ENCODE assay signal across 10 cellular contexts in the genomic region with DNA sequence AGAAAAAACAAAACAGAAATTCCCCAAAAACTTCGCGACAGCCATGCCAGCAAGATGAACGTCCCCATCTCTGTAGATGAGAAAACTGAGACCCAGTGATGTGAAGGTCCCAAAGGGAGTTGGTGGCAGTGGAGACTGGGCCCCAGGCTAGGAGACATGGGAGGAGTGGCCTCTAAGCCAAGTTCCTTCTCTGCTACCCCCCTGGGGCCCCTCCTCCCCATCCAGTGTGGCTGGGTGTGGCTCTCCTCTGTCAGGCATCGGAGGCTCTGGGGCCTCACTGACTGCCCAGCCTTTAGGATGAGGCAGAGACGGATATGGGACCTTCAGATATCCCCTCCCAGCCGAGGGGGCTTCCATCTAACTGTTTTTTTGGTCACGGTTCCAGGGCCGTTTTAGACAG. TPM values are rescaled to one million over a fixed set of nuclear protein-coding genes. Genes with fewer than 3 reads are reported as not detected.
DNase-seq lines count a peak whose midpoint lies in the region; ATAC-seq and TF ChIP-seq lines count a peak whose summit lies in the region.
"Had no signal": no experiment of that assay in that cellular context is flagged by ENCODE, and none has a peak within 500 bp of the region (broad histone marks: within the 10 kb centered on the region; RNA-seq: fewer than 3 reads in every experiment).

No MANE protein-coding gene starts in this region.

- H3K9me3 ChIP-seq in psoas muscle (no peaks in the 10 kb centered on the region), MM.1S (replicated peaks; ENCODE audit: insufficient read depth, low read length) (no peaks in the 10 kb centered on the region)

- no peaks in the 10 kb centered on the region for H3F3A ChIP-seq in MM.1S (ENCODE audit: insufficient read depth, low read length)

- H3K27ac ChIP-seq in cingulate gyrus (ENCODE audit: low read depth, low read length) (peak overlapping the region; percentile 75), psoas muscle (peak overlapping the region; percentile 66), MM.1S (ENCODE audit: low read length) (no peak overlapping the region)

- H3K9me2 ChIP-seq in MM.1S (replicated peaks; ENCODE audit: insufficient read depth, low read length) = no peaks in the 10 kb centered on the region

- no peak overlapping the region for H3K9ac ChIP-seq in MM.1S (ENCODE audit: low read length)

- H3K4me1 ChIP-seq in psoas muscle = peaks cover 92% of the 10 kb centered on the region
- H3K4me1 ChIP-seq in MM.1S (ENCODE audit: low read length) = peaks cover 24% of the 10 kb centered on the region

- H3K79me2 ChIP-seq in MM.1S (ENCODE audit: low read length) = peaks cover 79% of the 10 kb centered on the region

- H3K36me3 ChIP-seq in psoas muscle (ENCODE audit: insufficient read depth in 1 of 2, low read depth in 1 of 2) (peaks cover 0 to 5% of the 10 kb centered on the region in 2 donors), MM.1S (replicated peaks; ENCODE audit: insufficient read depth, low read length) (no peaks in the 10 kb centered on the region)

- no peak for TF ChIP-seq POLR2A in NB4 (IDR thresholded peaks at IDR 0.05; ENCODE audit: extremely low read depth, insufficient read length)

- 82 to 89% (median 87%) methylated on average over 8 of the region's 8 CpGs for WGBS in psoas muscle, 3 donors

- in situ Hi-C loops in GM13977 (cut with MboI; ENCODE audit: low pct_unique_long_range_greater_than_20kb, low sequenced_read_pairs, unreplicated experiment) = no loop called here

- intact Hi-C loops in psoas muscle (cut with DNase I) = no loop called here

- no peak overlapping the region for H2AFZ ChIP-seq in MM.1S (ENCODE audit: low read length)

- DNase-seq in GM13977 (ENCODE audit: low spot score) (peak; percentile 68), NB4 (ENCODE audit: low read depth) (peak; percentile 94), psoas muscle (no peak), superior temporal gyrus (ENCODE audit: extremely low spot score) (no peak), LoVo (ENCODE audit: low spot score) (no peak), MM.1S (no peak)
- DNase-seq: activated CD4-positive, alpha-beta T cell treated with anti-CD3 and anti-CD28 coated beads, Interleukin-2, amount 50 U/mL, for 1 hour; posterior cingulate gyrus had no signal

- TF ChIP-seq CTCF in GM13977 (IDR thresholded peaks at IDR 0.05; ENCODE audit: extremely low read depth, insufficient read depth, missing control alignments) = no peak
- TF ChIP-seq CTCF in NB4 (IDR thresholded peaks at IDR 0.05; ENCODE audit: low read depth, low read length) = no peak
- TF ChIP-seq CTCF in psoas muscle (IDR thresholded peaks at IDR 0.05) = no peak
- no peak for TF ChIP-seq CTCF in MM.1S (IDR thresholded peaks at IDR 0.05; ENCODE audit: low read length)

- H3K27me3 ChIP-seq in psoas muscle (ENCODE audit: insufficient read depth in 3 of 3, low read length in 2 of 3) = no peaks in the 10 kb centered on the region
- H3K27me3 ChIP-seq in MM.1S (replicated peaks; ENCODE audit: insufficient read depth, low read length) = no peaks in the 10 kb centered on the region

- no peak overlapping the region for H3K4me2 ChIP-seq in MM.1S (ENCODE audit: low read depth, low read length)

- ATAC-seq in psoas muscle = no peak
- no peak for ATAC-seq in GM18502 (IDR thresholded peaks at IDR 0.05; ENCODE audit: poor library complexity, unreplicated experiment)

- H4K20me1 ChIP-seq in MM.1S (ENCODE audit: insufficient read depth, low read length) = no peaks in the 10 kb centered on the region; the same call in 1 of the 2 replicates

- no peak overlapping the region for H3K4me3 ChIP-seq in NB4 (ENCODE audit: low read depth, low read length)
- no peak overlapping the region for H3K4me3 ChIP-seq in psoas muscle
- no peak overlapping the region for H3K4me3 ChIP-seq in MM.1S (ENCODE audit: low read length)

RNA-seq across cellular contexts. Expression of gene RELT, which starts 9.8 kb away (rescaled TPM):
- total RNA-seq in psoas muscle = 10 to 100 TPM in 3 of 4 donors, 1 to 10 TPM in 1; 9.0 to 33.0 (median 17.2) TPM
- 10 to 100 TPM in 2 of 3 donors, 1 to 10 TPM in 1; 4.9 to 15.8 (median 15.5) TPM for polyA plus RNA-seq in psoas muscle

Comparison
In these comparisons a context has a peak if more than half of its experiments do, and no peak if none do; other contexts are left out.
1. DNase-seq: peak in GM13977 (single experiment) and NB4 (single experiment); none in psoas muscle (0 of 2), superior temporal gyrus (single experiment), LoVo (single experiment) and MM.1S (single experiment).